In the genomic region with DNA sequence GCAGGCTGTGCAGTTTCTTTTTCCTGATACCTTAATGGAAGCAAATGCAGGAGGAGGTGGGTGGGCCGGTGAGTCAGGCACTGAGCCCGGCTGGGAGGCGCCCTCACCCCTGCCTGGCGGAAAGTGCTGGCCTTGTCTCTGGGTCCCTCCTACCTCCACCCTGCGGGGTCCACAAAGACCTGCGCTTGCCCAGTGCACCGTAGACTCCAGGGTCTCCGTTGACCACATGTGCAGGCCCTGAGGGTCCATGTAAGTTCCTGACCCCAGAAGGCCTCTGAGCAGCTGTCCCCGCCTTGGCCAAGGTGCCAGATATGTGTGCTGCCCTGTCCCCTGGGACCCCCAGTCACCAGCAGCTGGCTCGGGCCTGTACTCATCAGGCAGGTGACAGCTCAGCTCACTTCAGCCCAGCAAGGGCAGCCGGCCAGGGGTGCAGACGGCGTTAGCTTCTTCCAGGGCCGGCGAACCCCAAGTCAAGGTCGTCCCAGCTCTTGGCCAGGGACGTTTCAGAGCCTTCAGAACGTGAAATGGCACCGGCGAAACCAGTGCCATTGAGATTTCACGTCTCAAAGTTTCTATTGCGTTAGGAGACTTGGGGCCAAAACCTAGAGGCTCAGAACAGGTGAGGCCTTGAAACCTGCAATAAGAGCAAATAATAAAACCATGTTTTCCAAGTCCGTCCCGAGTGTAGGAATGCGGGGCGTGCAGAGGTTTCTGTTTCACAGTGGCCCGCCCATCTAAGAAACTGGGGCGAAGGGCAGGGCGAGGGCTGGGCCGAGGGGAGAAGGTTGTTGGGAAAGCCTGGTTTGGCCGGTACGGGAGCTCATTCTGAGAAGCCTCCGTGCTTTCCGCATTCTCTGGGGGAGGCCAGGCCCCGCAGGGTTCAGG, we compare ENCODE assay signal across 14 cellular contexts. TPM values are rescaled to one million over a fixed set of nuclear protein-coding genes. Genes with fewer than 3 reads are reported as not detected.
A peak's percentile ranks its signal among the peaks of the same experiment; 100 is the strongest.
DNase-seq lines count a peak whose midpoint lies in the region; ATAC-seq and TF ChIP-seq lines count a peak whose summit lies in the region.
"Had no signal": no experiment of that assay in that cellular context is flagged by ENCODE, and none has a peak within 500 bp of the region (broad histone marks: within the 10 kb centered on the region; RNA-seq: fewer than 3 reads in every experiment).

No MANE protein-coding gene starts in this region.

- no peak for TF ChIP-seq CTCF in natural killer cell (IDR thresholded peaks at IDR 0.05)
- no peak for TF ChIP-seq CTCF in parathyroid adenoma (IDR thresholded peaks at IDR 0.05)

- H3K36me3 ChIP-seq in parathyroid adenoma (ENCODE audit: control insufficient read depth, insufficient read depth, low read length): peaks cover 2% of the 10 kb centered on the region

- peak overlapping the region; percentile 40 for H3K4me2 ChIP-seq in parathyroid adenoma (ENCODE audit: low read length)

- intact Hi-C loops in natural killer cell (cut with micrococcal nuclease): no loop called here
- intact Hi-C loops in left ventricle myocardium superior (cut with micrococcal nuclease): no loop called here

- no peak for DNase-seq in natural killer cell
- DNase-seq in natural killer cell treated with Interleukin-12 subunit alpha and Interleukin-12 subunit beta and Interleukin-15 and Interleukin-18, amount 100 ng/mL, for 72 hours (ENCODE audit: low spot score): no peak
- peak; percentile 78 for DNase-seq in left ventricle myocardium superior
- no peak for DNase-seq in effector CD8-positive, alpha-beta T cell (lab: John Stamatoyannopoulos, UW)
- DNase-seq: activated T-cell treated with anti-CD3 and anti-CD28 coated beads, Interleukin-2, amount 50 U/mL, for 4 hours; DMS53; NCI-H226; SHP77 treated with DMSO at 0.1 percent for 48 hours; stimulated activated CD4-positive, alpha-beta T cell treated with anti-CD3 and anti-CD28 coated beads, Interleukin-4, amount 100 ng/mL, for 24 hours had no signal

- peaks cover 28 to 62% of the 10 kb centered on the region in 2 donors for H3K4me1 Mint-ChIP-seq in natural killer cell
- H3K4me1 Mint-ChIP-seq in natural killer cell treated with Interleukin-12 subunit alpha and Interleukin-12 subunit beta and Interleukin-15 and Interleukin-18, amount 100 ng/mL, for 72 hours (ENCODE audit: low read depth in 2 of 2): peaks cover 0 to 29% of the 10 kb centered on the region in 2 donors

- no peak overlapping the region for H2AFZ ChIP-seq in parathyroid adenoma

- ATAC-seq in natural killer cell (no peak), left ventricle myocardium superior (peak; percentile 72), HG02885 (IDR thresholded peaks at IDR 0.05; ENCODE audit: poor library complexity, unreplicated experiment) (no peak), HG03039 (IDR thresholded peaks at IDR 0.05; ENCODE audit: unreplicated experiment) (no peak), GM18870 (IDR thresholded peaks at IDR 0.05; ENCODE audit: unreplicated experiment) (no peak)
- ATAC-seq in natural killer cell treated with Interleukin-12 subunit alpha and Interleukin-12 subunit beta and Interleukin-15 and Interleukin-18, amount 100 ng/mL, for 72 hours: no peak
- ATAC-seq: activated T-cell treated with anti-CD3 and anti-CD28 coated beads, Interleukin-2, amount 50 U/mL, for 4 hours; GM12878 had no signal

- no peaks in the 10 kb centered on the region for H3K27me3 ChIP-seq in parathyroid adenoma (ENCODE audit: control insufficient read depth, insufficient read depth, low read length)

- peak overlapping the region; percentile 30 for H3K4me3 ChIP-seq in parathyroid adenoma (ENCODE audit: low read depth, low read length)
- H3K4me3 ChIP-seq: GM12878 had no signal

- H3K9me3 Mint-ChIP-seq in natural killer cell: no peaks in the 10 kb centered on the region
- H3K9me3 Mint-ChIP-seq in natural killer cell treated with Interleukin-12 subunit alpha and Interleukin-12 subunit beta and Interleukin-15 and Interleukin-18, amount 100 ng/mL, for 72 hours: no peaks in the 10 kb centered on the region
- H3K9me3 Mint-ChIP-seq: activated T-cell treated with anti-CD3 and anti-CD28 coated beads, Interleukin-2, amount 50 U/mL, for 4 hours had no signal

- no peaks in the 10 kb centered on the region for H3K9me3 ChIP-seq in parathyroid adenoma (ENCODE audit: control insufficient read depth, low read length)

- H3K27ac ChIP-seq in parathyroid adenoma: peak overlapping the region; percentile 46

- H3K36me3 Mint-ChIP-seq in natural killer cell: no peaks in the 10 kb centered on the region
- peaks cover 5% of the 10 kb centered on the region for H3K36me3 Mint-ChIP-seq in natural killer cell treated with Interleukin-12 subunit alpha and Interleukin-12 subunit beta and Interleukin-15 and Interleukin-18, amount 100 ng/mL, for 72 hours

- peak overlapping the region; percentile 77 for H3K4me3 Mint-ChIP-seq in natural killer cell
- no peak overlapping the region for H3K4me3 Mint-ChIP-seq in natural killer cell treated with Interleukin-12 subunit alpha and Interleukin-12 subunit beta and Interleukin-15 and Interleukin-18, amount 100 ng/mL, for 72 hours
- H3K4me3 Mint-ChIP-seq: activated T-cell treated with anti-CD3 and anti-CD28 coated beads, Interleukin-2, amount 50 U/mL, for 4 hours had no signal

- H3K4me1 ChIP-seq in parathyroid adenoma: peaks cover 43% of the 10 kb centered on the region

- no peak overlapping the region for H3K9ac ChIP-seq in parathyroid adenoma

- H3K27ac Mint-ChIP-seq in natural killer cell: peak overlapping the region; percentile 84 to 87
- H3K27ac Mint-ChIP-seq in natural killer cell treated with Interleukin-12 subunit alpha and Interleukin-12 subunit beta and Interleukin-15 and Interleukin-18, amount 100 ng/mL, for 72 hours: peak overlapping the region in 1 of 2 donors; percentile 31

- no peaks in the 10 kb centered on the region for H3K27me3 Mint-ChIP-seq in natural killer cell (ENCODE audit: low read depth in 2 of 2)
- H3K27me3 Mint-ChIP-seq in natural killer cell treated with Interleukin-12 subunit alpha and Interleukin-12 subunit beta and Interleukin-15 and Interleukin-18, amount 100 ng/mL, for 72 hours: no peaks in the 10 kb centered on the region

- H3K79me2 ChIP-seq in parathyroid adenoma: peaks cover 53% of the 10 kb centered on the region

RNA-seq across cellular contexts. Expression of a gene that starts 12.1 kb away (rescaled TPM):
- total RNA-seq in natural killer cell (100 to 1,000 TPM; 227 to 390 (median 325) TPM), left ventricle myocardium superior (68.4 TPM)
- total RNA-seq in natural killer cell treated with Interleukin-12 subunit alpha and Interleukin-12 subunit beta and Interleukin-15 and Interleukin-18, amount 100 ng/mL, for 72 hours: 100 to 1,000 TPM; 179 to 208 TPM
